8 cellular contexts compared by ENCODE assay signal in genomic region chr1:212285685-212286436, GRCh38.
A peak's percentile ranks its signal among the peaks of the same experiment; 100 is the strongest.
DNase-seq lines count a peak whose midpoint lies in the region; ATAC-seq lines count a peak whose summit lies in the region.

No MANE protein-coding gene starts in this region.

- ATAC-seq in GM21825 (IDR thresholded peaks at IDR 0.05; ENCODE audit: unreplicated experiment), result peak; percentile 16

- H3K4me3 ChIP-seq in iPS-11a (ENCODE audit: low read depth, low read length) (peak overlapping the region; percentile 85), skin epidermis (peak overlapping the region; percentile 69 to 99 (median 77))

- H3K27ac ChIP-seq in angular gyrus (ENCODE audit: low read depth, low read length) (peak overlapping the region; percentile 75), skin epidermis (peak overlapping the region; percentile 91 to 100 (median 98))

- DNase-seq in GM03348 (ENCODE audit: low spot score) (peak; percentile 68), Kasumi-1 (lab: John Stamatoyannopoulos, UW) (peak; percentile 59 to 66), T-helper 1 cell (peak; percentile 41 to 80 (median 64)), foreskin melanocyte (no peak)
